Comparison of ENCODE assay signal across 13 cellular contexts in genomic region chr10:64093946-64094560, GRCh38.
DNase-seq lines count a peak whose midpoint lies in the region; ATAC-seq and TF ChIP-seq lines count a peak whose summit lies in the region.
"Had no signal": no experiment of that assay in that cellular context is flagged by ENCODE, and none has a peak within 500 bp of the region (broad histone marks: within the 10 kb centered on the region; RNA-seq: fewer than 3 reads in every experiment).

No MANE protein-coding gene starts in this region.

- ATAC-seq in GM18505 (IDR thresholded peaks at IDR 0.05; ENCODE audit: unreplicated experiment) = no peak

- H3K4me3 ChIP-seq in astrocyte of the cerebellum (ENCODE audit: low read depth, low read length) (no peak overlapping the region), ovary (no peak overlapping the region)
- H3K4me3 ChIP-seq: HAP-1 had no signal

- H3K27ac ChIP-seq in ovary = no peak overlapping the region
- H3K27ac ChIP-seq: C4-2B had no signal

- peaks cover 2% of the 10 kb centered on the region for H3K4me1 ChIP-seq in ovary (ENCODE audit: insufficient read depth)
- H3K4me1 ChIP-seq: BE2C, HAP-1 had no signal

- intact Hi-C loops in ovary (cut with DNase I) = no loop called here

- no peaks in the 10 kb centered on the region for H3K36me3 ChIP-seq in ovary
- H3K36me3 ChIP-seq: BE2C, HAP-1 had no signal

- TF ChIP-seq CTCF in astrocyte of the cerebellum (IDR thresholded peaks at IDR 0.05; ENCODE audit: low read depth, low read length, missing control alignments) (no peak), ovary (IDR thresholded peaks at IDR 0.05) (no peak)

- no peaks in the 10 kb centered on the region for H3K9me3 ChIP-seq in ovary
- H3K9me3 ChIP-seq: BE2C, HAP-1 had no signal

- DNase-seq in HS-5 (ENCODE audit: low read depth) = peak; percentile 47
- peak; percentile 9 for DNase-seq in astrocyte of the cerebellum (ENCODE audit: low read depth)
- DNase-seq in glomerular visceral epithelial cell (ENCODE audit: extremely low spot score) = peak; percentile 78
- no peak for DNase-seq in activated effector memory CD4-positive, alpha-beta T cell treated with anti-CD3 and anti-CD28 coated beads, Interleukin-2, amount 50 U/mL, for 16 hours
- DNase-seq in pons (ENCODE audit: low spot score) = no peak
- no peak for DNase-seq in ovary
- DNase-seq: BE2C; CD4-positive, alpha-beta memory T cell; DMS79; GDM1 had no signal

- in situ Hi-C loops in astrocyte of the cerebellum (cut with HindIII; ENCODE audit: low sequenced_read_pairs) = no loop called here

- no peak for TF ChIP-seq EP300 in ovary (IDR thresholded peaks at IDR 0.05)

- no peaks in the 10 kb centered on the region for H3K27me3 ChIP-seq in ovary
- H3K27me3 ChIP-seq: BE2C had no signal

- TF ChIP-seq POLR2A in GM18505 (IDR thresholded peaks at IDR 0.05; ENCODE audit: borderline replicate concordance, extremely low read depth, insufficient read depth, insufficient read length) (no peak), ovary (IDR thresholded peaks at IDR 0.05) (no peak)

- WGBS in ovary, 3 donors = 79 to 84% (median 81%) methylated on average over 3 of the region's 3 CpGs

Comparison
In these comparisons a context has a peak if more than half of its experiments do, and no peak if none do; other contexts are left out.
1. DNase-seq: peak in HS-5 (single experiment), astrocyte of the cerebellum (single experiment) and glomerular visceral epithelial cell (single experiment); none in activated effector memory CD4-positive, alpha-beta T cell treated with anti-CD3 and anti-CD28 coated beads, Interleukin-2, amount 50 U/mL, for 16 hours (single experiment), pons (single experiment) and ovary (0 of 5).